Comparison of ENCODE assay signal across 22 cellular contexts in genomic region chr22:36136988-36137387, GRCh38. TPM values are rescaled to one million over a fixed set of nuclear protein-coding genes. Genes with fewer than 3 reads are reported as not detected.
A peak's percentile ranks its signal among the peaks of the same experiment; 100 is the strongest.
DNase-seq lines count a peak whose midpoint lies in the region; ATAC-seq, FAIRE-seq and TF ChIP-seq lines count a peak whose summit lies in the region.
"Had no signal": no experiment of that assay in that cellular context is flagged by ENCODE, and none has a peak within 500 bp of the region (broad histone marks: within the 10 kb centered on the region; RNA-seq: fewer than 3 reads in every experiment).

No MANE protein-coding gene starts in this region.

- H3K4me3 ChIP-seq in fibroblast of pulmonary artery (replicated peaks; ENCODE audit: low read depth, low read length) = no peak overlapping the region
- H3K4me3 ChIP-seq: breast epithelium, esophagus muscularis mucosa had no signal

- H3K9me3 ChIP-seq in T-helper 17 cell (ENCODE audit: control insufficient read depth, low read length, poor library complexity, severe bottlenecking) = no peaks in the 10 kb centered on the region
- H3K9me3 ChIP-seq: breast epithelium, esophagus muscularis mucosa had no signal

- H3K27me3 Mint-ChIP-seq in T-helper 17 cell = no peaks in the 10 kb centered on the region
- H3K27me3 Mint-ChIP-seq: activated B cell treated with CpG ODN at 0.5 μM for 24 hours; activated naive CD8-positive, alpha-beta T cell treated with anti-CD3 and anti-CD28 coated beads for 36 hours; stimulated activated naive CD8-positive, alpha-beta T cell treated with anti-CD3 and anti-CD28 coated beads, Interleukin-15, Interleukin-2, amounts not matched to agents 100 ng/mL and 50 ng/mL, for 24 hours had no signal

- FAIRE-seq in GM12891 (lab: Jason Lieb, UNC) = no peak
- FAIRE-seq: kidney had no signal

- H3K4me1 Mint-ChIP-seq in T-helper 17 cell = peaks cover 28% of the 10 kb centered on the region
- H3K4me1 Mint-ChIP-seq: activated B cell treated with CpG ODN at 0.5 μM for 24 hours had no signal

- peak overlapping the region; percentile 72 for H3K27ac Mint-ChIP-seq in T-helper 17 cell
- H3K27ac Mint-ChIP-seq: activated B cell treated with CpG ODN at 0.5 μM for 24 hours; activated CD8-positive, alpha-beta T cell treated with anti-CD3 and anti-CD28 coated beads, Interleukin-2, amount 10 ng/mL, durations not matched to agents 7 days and 5 days; activated naive CD8-positive, alpha-beta T cell treated with anti-CD3 and anti-CD28 coated beads for 36 hours; stimulated activated naive CD8-positive, alpha-beta T cell treated with anti-CD3 and anti-CD28 coated beads, Interleukin-15, Interleukin-2, amounts not matched to agents 100 ng/mL and 50 ng/mL, for 24 hours had no signal

- no peak overlapping the region for H3K4me3 Mint-ChIP-seq in T-helper 17 cell
- H3K4me3 Mint-ChIP-seq: activated B cell treated with CpG ODN at 0.5 μM for 24 hours; activated CD8-positive, alpha-beta T cell treated with anti-CD3 and anti-CD28 coated beads, Interleukin-2, amount 10 ng/mL, durations not matched to agents 7 days and 5 days; activated naive CD8-positive, alpha-beta T cell treated with anti-CD3 and anti-CD28 coated beads for 36 hours; stimulated activated naive CD8-positive, alpha-beta T cell treated with anti-CD3 and anti-CD28 coated beads, Interleukin-15, Interleukin-2, amounts not matched to agents 100 ng/mL and 50 ng/mL, for 24 hours had no signal

- ATAC-seq in T-helper 17 cell = no peak
- peak; percentile 43 for ATAC-seq in sciatic nerve
- ATAC-seq: activated CD8-positive, alpha-beta T cell treated with anti-CD3 and anti-CD28 coated beads, Interleukin-2, amount 10 ng/mL, durations not matched to agents 7 days and 5 days; HCT116 had no signal

- peak; percentile 54 for DNase-seq in EH (ENCODE audit: low read depth)
- no peak for DNase-seq in T-helper 17 cell
- DNase-seq in fibroblast of pulmonary artery (ENCODE audit: low read depth) = peak; percentile 35
- DNase-seq in sciatic nerve (ENCODE audit: low spot score) = no peak
- no peak for DNase-seq in retina
- DNase-seq in GM12891 (ENCODE audit: insufficient read length, low spot score) = no peak
- DNase-seq in occipital lobe (lab: John Stamatoyannopoulos, UW) = no peak
- DNase-seq in stimulated activated CD4-positive, alpha-beta T cell treated with anti-CD3 and anti-CD28 coated beads, Interleukin-4, amount 100 ng/mL, for 4 hours = no peak
- DNase-seq: activated B cell treated with CpG ODN at 0.5 μM for 24 hours; activated CD8-positive, alpha-beta T cell treated with anti-CD3 and anti-CD28 coated beads, Interleukin-2, amount 10 ng/mL, durations not matched to agents 7 days and 5 days; activated naive CD8-positive, alpha-beta T cell treated with anti-CD3 and anti-CD28 coated beads for 36 hours; activated T-cell treated with anti-CD3 and anti-CD28 coated beads, Interleukin-2, amount 50 U/mL, for 48 hours; COR-L47; hypothalamus; Kasumi-1; kidney; NCI-H1417 treated with DMSO at 0.1 percent for 48 hours; NCI-H526 treated with DMSO at 0.1 percent for 48 hours had no signal

- TF ChIP-seq CTCF in fibroblast of pulmonary artery (IDR thresholded peaks at IDR 0.05; ENCODE audit: low read length, missing control alignments) = no peak

- H3K36me3 Mint-ChIP-seq in T-helper 17 cell (ENCODE audit: low read depth) = peaks cover 12% of the 10 kb centered on the region

- TF ChIP-seq POLR2A in GM12891 (IDR thresholded peaks at IDR 0.05; ENCODE audit: low read depth, low read length) = no peak

- intact Hi-C loops in sciatic nerve (cut with DNase I) = no loop called here

TF ChIP-seq in GM12891, 5 proteins besides CTCF, POLR2A, EP300 and RAD21:
- TF ChIP-seq TAF1 (IDR thresholded peaks at IDR 0.05; ENCODE audit: low read depth, low read length) = no peak
- no peak for TF ChIP-seq PAX5 (IDR thresholded peaks at IDR 0.05; ENCODE audit: insufficient read depth, low read length, severe bottlenecking)
- no peak for TF ChIP-seq SPI1 (IDR thresholded peaks at IDR 0.05; ENCODE audit: low read depth, low read length)
- TF ChIP-seq POU2F2 (IDR thresholded peaks at IDR 0.05; ENCODE audit: low read depth, low read length) = no peak
- no peak for TF ChIP-seq POLR2AphosphoS5 (IDR thresholded peaks at IDR 0.05; ENCODE audit: low read depth, low read length)

RNA-seq across cellular contexts. Expression of gene APOL3, which starts 23.6 kb away (rescaled TPM):
- total RNA-seq in T-helper 17 cell (100 to 1,000 TPM; 229 to 265 TPM), sciatic nerve (77.2 TPM), occipital lobe (2.5 TPM)
- 18.0 TPM for polyA plus RNA-seq in GM12891 (2012; ENCODE audit: low read depth, missing spikeins)

Comparison
In these comparisons a context has a peak if more than half of its experiments do, and no peak if none do; other contexts are left out.
1. DNase-seq: peak in EH (single experiment) and fibroblast of pulmonary artery (single experiment); none in T-helper 17 cell (0 of 3), sciatic nerve (single experiment), retina (single experiment), GM12891 (single experiment), occipital lobe (single experiment) and stimulated activated CD4-positive, alpha-beta T cell treated with anti-CD3 and anti-CD28 coated beads, Interleukin-4, amount 100 ng/mL, for 4 hours (0 of 2).
2. RNA of gene APOL3, which starts 23.6 kb away (total RNA-seq): 229 to 265 TPM in T-helper 17 cell and 77.2 TPM in sciatic nerve (single experiment); 2.5 TPM in occipital lobe (single experiment); every median in the first group is over 10 times any median in the second.